1 cellular context compared by ENCODE assay signal in the genomic region with DNA sequence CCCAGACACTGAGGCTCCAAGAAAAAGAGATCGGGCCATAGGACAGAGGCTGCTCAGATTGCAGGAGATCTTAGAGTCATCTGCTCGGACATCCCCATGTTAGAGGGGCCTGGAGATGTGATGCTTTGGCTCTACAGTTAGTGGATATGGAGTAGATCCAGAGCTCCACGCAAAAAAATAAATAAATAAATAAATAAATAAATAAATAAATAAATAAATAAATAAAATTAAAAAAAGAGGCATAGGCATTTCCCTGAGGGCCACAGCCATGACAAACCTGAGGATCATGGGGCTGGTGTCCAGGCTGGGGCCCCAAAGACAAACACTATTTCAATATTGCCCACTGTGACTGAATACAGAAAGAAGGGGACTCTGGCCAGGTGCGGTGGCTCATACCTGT.
A peak's percentile ranks its signal among the peaks of the same experiment; 100 is the strongest.
TF ChIP-seq lines count a peak whose summit lies in the region.

No MANE protein-coding gene starts in this region.

TF ChIP-seq in HEK293, 187 proteins besides CTCF, POLR2A, EP300 and RAD21 (continued from another document):
- TF ChIP-seq AEBP2 (tag by site-specific recombination; IDR thresholded peaks at IDR 0.05; ENCODE audit: borderline replicate concordance), result no peak
- no peak for TF ChIP-seq PRDM1 (tag by site-specific recombination; IDR thresholded peaks at IDR 0.05)
- TF ChIP-seq ZNF623 (tag by site-specific recombination; IDR thresholded peaks at IDR 0.05), result peak; percentile 28; the same call in 1 of the 2 replicates
- TF ChIP-seq ZNF626 (tag by site-specific recombination; IDR thresholded peaks at IDR 0.05), result no peak
- TF ChIP-seq ZNF114 (tag by site-specific recombination; IDR thresholded peaks at IDR 0.05), result no peak
- TF ChIP-seq ZNF394 (tag by site-specific recombination; IDR thresholded peaks at IDR 0.05; ENCODE audit: borderline replicate concordance), result peak; percentile 78; the same call in 1 of the 2 replicates
- no peak for TF ChIP-seq ZSCAN18 (tag by site-specific recombination; IDR thresholded peaks at IDR 0.05)
- TF ChIP-seq, protein P1, sequence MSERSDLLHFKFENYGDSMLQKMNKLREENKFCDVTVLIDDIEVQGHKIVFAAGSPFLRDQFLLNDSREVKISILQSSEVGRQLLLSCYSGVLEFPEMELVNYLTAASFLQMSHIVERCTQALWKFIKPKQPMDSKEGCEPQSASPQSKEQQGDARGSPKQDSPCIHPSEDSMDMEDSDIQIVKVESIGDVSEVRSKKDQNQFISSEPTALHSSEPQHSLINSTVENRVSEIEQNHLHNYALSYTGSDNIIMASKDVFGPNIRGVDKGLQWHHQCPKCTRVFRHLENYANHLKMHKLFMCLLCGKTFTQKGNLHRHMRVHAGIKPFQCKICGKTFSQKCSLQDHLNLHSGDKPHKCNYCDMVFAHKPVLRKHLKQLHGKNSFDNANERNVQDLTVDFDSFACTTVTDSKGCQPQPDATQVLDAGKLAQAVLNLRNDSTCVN (tag by site-specific recombination; optimal IDR thresholded peaks at IDR 0.05), result no peak
- TF ChIP-seq, protein P2, sequence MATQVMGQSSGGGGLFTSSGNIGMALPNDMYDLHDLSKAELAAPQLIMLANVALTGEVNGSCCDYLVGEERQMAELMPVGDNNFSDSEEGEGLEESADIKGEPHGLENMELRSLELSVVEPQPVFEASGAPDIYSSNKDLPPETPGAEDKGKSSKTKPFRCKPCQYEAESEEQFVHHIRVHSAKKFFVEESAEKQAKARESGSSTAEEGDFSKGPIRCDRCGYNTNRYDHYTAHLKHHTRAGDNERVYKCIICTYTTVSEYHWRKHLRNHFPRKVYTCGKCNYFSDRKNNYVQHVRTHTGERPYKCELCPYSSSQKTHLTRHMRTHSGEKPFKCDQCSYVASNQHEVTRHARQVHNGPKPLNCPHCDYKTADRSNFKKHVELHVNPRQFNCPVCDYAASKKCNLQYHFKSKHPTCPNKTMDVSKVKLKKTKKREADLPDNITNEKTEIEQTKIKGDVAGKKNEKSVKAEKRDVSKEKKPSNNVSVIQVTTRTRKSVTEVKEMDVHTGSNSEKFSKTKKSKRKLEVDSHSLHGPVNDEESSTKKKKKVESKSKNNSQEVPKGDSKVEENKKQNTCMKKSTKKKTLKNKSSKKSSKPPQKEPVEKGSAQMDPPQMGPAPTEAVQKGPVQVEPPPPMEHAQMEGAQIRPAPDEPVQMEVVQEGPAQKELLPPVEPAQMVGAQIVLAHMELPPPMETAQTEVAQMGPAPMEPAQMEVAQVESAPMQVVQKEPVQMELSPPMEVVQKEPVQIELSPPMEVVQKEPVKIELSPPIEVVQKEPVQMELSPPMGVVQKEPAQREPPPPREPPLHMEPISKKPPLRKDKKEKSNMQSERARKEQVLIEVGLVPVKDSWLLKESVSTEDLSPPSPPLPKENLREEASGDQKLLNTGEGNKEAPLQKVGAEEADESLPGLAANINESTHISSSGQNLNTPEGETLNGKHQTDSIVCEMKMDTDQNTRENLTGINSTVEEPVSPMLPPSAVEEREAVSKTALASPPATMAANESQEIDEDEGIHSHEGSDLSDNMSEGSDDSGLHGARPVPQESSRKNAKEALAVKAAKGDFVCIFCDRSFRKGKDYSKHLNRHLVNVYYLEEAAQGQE (tag by site-specific recombination; IDR thresholded peaks at IDR 0.05), result peak; percentile 59; the same call in 1 of the 2 replicates
- TF ChIP-seq, protein P3, sequence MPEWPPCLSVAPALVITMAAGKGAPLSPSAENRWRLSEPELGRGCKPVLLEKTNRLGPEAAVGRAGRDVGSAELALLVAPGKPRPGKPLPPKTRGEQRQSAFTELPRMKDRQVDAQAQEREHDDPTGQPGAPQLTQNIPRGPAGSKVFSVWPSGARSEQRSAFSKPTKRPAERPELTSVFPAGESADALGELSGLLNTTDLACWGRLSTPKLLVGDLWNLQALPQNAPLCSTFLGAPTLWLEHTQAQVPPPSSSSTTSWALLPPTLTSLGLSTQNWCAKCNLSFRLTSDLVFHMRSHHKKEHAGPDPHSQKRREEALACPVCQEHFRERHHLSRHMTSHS (tag by site-specific recombination; IDR thresholded peaks at IDR 0.05), result no peak
- TF ChIP-seq ZNF16 (tag by site-specific recombination; IDR thresholded peaks at IDR 0.05; ENCODE audit: low read depth), result no peak
- TF ChIP-seq ZNF830 (tag by site-specific recombination; IDR thresholded peaks at IDR 0.05; ENCODE audit: low read depth), result no peak
- peak; percentile 54 for TF ChIP-seq ZNF426 (tag by site-specific recombination; IDR thresholded peaks at IDR 0.05)
- no peak for TF ChIP-seq HOXC10 (CRISPR knock-in tag; IDR thresholded peaks at IDR 0.05)
- TF ChIP-seq, protein P4, sequence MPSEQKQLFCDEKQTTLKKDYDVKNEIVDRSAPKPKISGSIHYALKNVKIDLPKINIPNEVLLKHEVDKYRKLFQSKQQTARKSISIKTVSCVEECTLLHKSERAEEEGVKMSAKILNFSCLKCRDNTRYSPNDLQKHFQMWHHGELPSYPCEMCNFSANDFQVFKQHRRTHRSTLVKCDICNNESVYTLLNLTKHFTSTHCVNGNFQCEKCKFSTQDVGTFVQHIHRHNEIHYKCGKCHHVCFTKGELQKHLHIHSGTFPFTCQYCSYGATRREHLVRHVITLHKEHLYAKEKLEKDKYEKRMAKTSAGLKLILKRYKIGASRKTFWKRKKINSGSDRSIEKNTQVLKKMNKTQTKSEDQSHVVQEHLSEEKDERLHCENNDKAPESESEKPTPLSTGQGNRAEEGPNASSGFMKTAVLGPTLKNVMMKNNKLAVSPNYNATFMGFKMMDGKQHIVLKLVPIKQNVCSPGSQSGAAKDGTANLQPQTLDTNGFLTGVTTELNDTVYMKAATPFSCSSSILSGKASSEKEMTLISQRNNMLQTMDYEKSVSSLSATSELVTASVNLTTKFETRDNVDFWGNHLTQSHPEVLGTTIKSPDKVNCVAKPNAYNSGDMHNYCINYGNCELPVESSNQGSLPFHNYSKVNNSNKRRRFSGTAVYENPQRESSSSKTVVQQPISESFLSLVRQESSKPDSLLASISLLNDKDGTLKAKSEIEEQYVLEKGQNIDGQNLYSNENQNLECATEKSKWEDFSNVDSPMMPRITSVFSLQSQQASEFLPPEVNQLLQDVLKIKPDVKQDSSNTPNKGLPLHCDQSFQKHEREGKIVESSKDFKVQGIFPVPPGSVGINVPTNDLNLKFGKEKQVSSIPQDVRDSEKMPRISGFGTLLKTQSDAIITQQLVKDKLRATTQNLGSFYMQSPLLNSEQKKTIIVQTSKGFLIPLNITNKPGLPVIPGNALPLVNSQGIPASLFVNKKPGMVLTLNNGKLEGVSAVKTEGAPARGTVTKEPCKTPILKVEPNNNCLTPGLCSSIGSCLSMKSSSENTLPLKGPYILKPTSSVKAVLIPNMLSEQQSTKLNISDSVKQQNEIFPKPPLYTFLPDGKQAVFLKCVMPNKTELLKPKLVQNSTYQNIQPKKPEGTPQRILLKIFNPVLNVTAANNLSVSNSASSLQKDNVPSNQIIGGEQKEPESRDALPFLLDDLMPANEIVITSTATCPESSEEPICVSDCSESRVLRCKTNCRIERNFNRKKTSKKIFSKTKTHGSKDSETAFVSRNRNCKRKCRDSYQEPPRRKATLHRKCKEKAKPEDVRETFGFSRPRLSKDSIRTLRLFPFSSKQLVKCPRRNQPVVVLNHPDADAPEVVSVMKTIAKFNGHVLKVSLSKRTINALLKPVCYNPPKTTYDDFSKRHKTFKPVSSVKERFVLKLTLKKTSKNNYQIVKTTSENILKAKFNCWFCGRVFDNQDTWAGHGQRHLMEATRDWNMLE (tag by site-specific recombination; conservative IDR thresholded peaks at IDR 0.05; ENCODE audit: low read depth), result peak; percentile 71; the same call in 1 of the 2 replicates
- peak; percentile 40 for TF ChIP-seq ZNF555 (tag by site-specific recombination; conservative IDR thresholded peaks at IDR 0.05)
